6 cellular contexts compared by ENCODE assay signal in genomic region chr16:74400238-74400637, GRCh38. TPM values are rescaled to one million over a fixed set of nuclear protein-coding genes. Genes with fewer than 3 reads are reported as not detected.
"Had no signal": no experiment of that assay in that cellular context is flagged by ENCODE, and none has a peak within 500 bp of the region (broad histone marks: within the 10 kb centered on the region; RNA-seq: fewer than 3 reads in every experiment).

No MANE protein-coding gene starts in this region.

RNA-seq across cellular contexts. Expression of gene CLEC18B, which starts 21.0 kb away (rescaled TPM):
- total RNA-seq: pulmonary artery endothelial cell, right atrium auricular region had no signal
- polyA plus RNA-seq: naive thymus-derived CD8-positive, alpha-beta T cell had no signal

RNA-seq across cellular contexts. Expression of gene NPIPB15, which starts 24.1 kb away (rescaled TPM):
- total RNA-seq: left ventricle myocardium inferior, lung microvascular endothelial cell, occipital lobe had no signal
